In the genomic region with DNA sequence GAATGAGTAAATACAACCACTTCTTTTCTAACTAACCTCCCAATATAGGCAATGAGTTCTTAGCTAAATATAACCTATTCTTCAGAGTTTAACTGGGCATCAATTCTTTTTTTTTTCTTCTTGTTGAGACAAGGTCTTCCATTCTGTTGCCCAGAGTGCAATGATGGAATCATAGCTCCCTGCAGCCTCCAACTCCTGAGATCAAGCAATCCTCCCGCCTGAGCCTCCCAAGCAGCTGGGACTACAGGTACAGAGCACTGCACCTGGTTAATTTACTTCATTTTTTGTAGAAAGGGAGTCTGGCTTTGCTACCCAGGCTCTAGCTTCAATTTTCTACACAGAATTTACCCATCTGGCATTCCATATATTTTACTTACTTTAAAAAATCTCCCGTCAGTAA, we compare ENCODE assay signal across 8 cellular contexts.
A peak's percentile ranks its signal among the peaks of the same experiment; 100 is the strongest.
DNase-seq lines count a peak whose midpoint lies in the region; ATAC-seq and TF ChIP-seq lines count a peak whose summit lies in the region.

No MANE protein-coding gene starts in this region.

- H3K79me2 ChIP-seq in MM.1S (ENCODE audit: low read length) = peaks cover 42% of the 10 kb centered on the region

- ATAC-seq in HG03175 (IDR thresholded peaks at IDR 0.05; ENCODE audit: unreplicated experiment) (no peak), GM19351 (IDR thresholded peaks at IDR 0.05; ENCODE audit: unreplicated experiment) (no peak)

- peak overlapping the region; percentile 75 for H3K4me3 ChIP-seq in BLaER1
- peak overlapping the region; percentile 88 for H3K4me3 ChIP-seq in MM.1S (ENCODE audit: low read length)
- peak overlapping the region; percentile 92 for H3K4me3 ChIP-seq in endocrine pancreas (ENCODE audit: control insufficient read depth, insufficient read depth, low read length)
- H3K4me3 ChIP-seq in neuron (ENCODE audit: low read length) = peak overlapping the region; percentile 96

- TF ChIP-seq CTCF in MM.1S (IDR thresholded peaks at IDR 0.05; ENCODE audit: low read length) = no peak

- peaks cover 24% of the 10 kb centered on the region for H3K4me1 ChIP-seq in BLaER1
- H3K4me1 ChIP-seq in MM.1S (ENCODE audit: low read length) = peaks cover 11% of the 10 kb centered on the region
- H3K4me1 ChIP-seq in endocrine pancreas (ENCODE audit: control insufficient read depth, insufficient read depth, low read length) = peaks cover 8% of the 10 kb centered on the region
- H3K4me1 ChIP-seq in neuron (ENCODE audit: insufficient read depth, low read length) = peaks cover 6% of the 10 kb centered on the region

- H3K4me2 ChIP-seq in BLaER1 = peak overlapping the region; percentile 89
- H3K4me2 ChIP-seq in MM.1S (ENCODE audit: low read depth, low read length) = peak overlapping the region; percentile 66

- H3F3A ChIP-seq in MM.1S (ENCODE audit: insufficient read depth, low read length) = peaks cover 12% of the 10 kb centered on the region; the same call in 1 of the 2 replicates

- no peak for DNase-seq in MM.1S
- DNase-seq in activated effector memory CD4-positive, alpha-beta T cell treated with anti-CD3 and anti-CD28 coated beads, Interleukin-2, amount 50 U/mL, for 16 hours = no peak
- no peak for DNase-seq in central memory CD4-positive, alpha-beta T cell

- H3K36me3 ChIP-seq in BLaER1 (peaks cover 31% of the 10 kb centered on the region), MM.1S (replicated peaks; ENCODE audit: insufficient read depth, low read length) (no peaks in the 10 kb centered on the region), endocrine pancreas (ENCODE audit: control insufficient read depth, insufficient read depth, low read length) (no peaks in the 10 kb centered on the region), neuron (ENCODE audit: insufficient read depth, low read length) (peaks cover 3% of the 10 kb centered on the region)

- peak overlapping the region; percentile 96 for H3K9ac ChIP-seq in BLaER1
- H3K9ac ChIP-seq in MM.1S (ENCODE audit: low read length) = peak overlapping the region; percentile 76
- no peak overlapping the region for H3K9ac ChIP-seq in endocrine pancreas (ENCODE audit: control insufficient read depth, insufficient read depth, low read length)

- H3K9me3 ChIP-seq in BLaER1 = peaks cover 24% of the 10 kb centered on the region
- no peaks in the 10 kb centered on the region for H3K9me3 ChIP-seq in MM.1S (replicated peaks; ENCODE audit: insufficient read depth, low read length)
- H3K9me3 ChIP-seq in endocrine pancreas (ENCODE audit: control insufficient read depth, low read length) = no peaks in the 10 kb centered on the region
- peaks cover 6% of the 10 kb centered on the region for H3K9me3 ChIP-seq in neuron (ENCODE audit: low read length)

- H3K27me3 ChIP-seq in BLaER1 = no peaks in the 10 kb centered on the region
- H3K27me3 ChIP-seq in MM.1S (replicated peaks; ENCODE audit: insufficient read depth, low read length) = no peaks in the 10 kb centered on the region
- no peaks in the 10 kb centered on the region for H3K27me3 ChIP-seq in endocrine pancreas (ENCODE audit: control insufficient read depth, insufficient read depth, low read length)
- H3K27me3 ChIP-seq in neuron (ENCODE audit: insufficient read depth, low read length) = no peaks in the 10 kb centered on the region

- H2AFZ ChIP-seq in MM.1S (ENCODE audit: low read length) = no peak overlapping the region
- no peak overlapping the region for H2AFZ ChIP-seq in neuron (ENCODE audit: low read depth, low read length)

- H3K9me2 ChIP-seq in MM.1S (replicated peaks; ENCODE audit: insufficient read depth, low read length) = no peaks in the 10 kb centered on the region

- peak overlapping the region; percentile 95 for H3K27ac ChIP-seq in BLaER1
- H3K27ac ChIP-seq in MM.1S (ENCODE audit: low read length) = peak overlapping the region; percentile 73; the same call in 1 of the 2 replicates

- H4K20me1 ChIP-seq in BLaER1 (no peaks in the 10 kb centered on the region), MM.1S (ENCODE audit: insufficient read depth, low read length) (no peaks in the 10 kb centered on the region)
